In the genomic region with DNA sequence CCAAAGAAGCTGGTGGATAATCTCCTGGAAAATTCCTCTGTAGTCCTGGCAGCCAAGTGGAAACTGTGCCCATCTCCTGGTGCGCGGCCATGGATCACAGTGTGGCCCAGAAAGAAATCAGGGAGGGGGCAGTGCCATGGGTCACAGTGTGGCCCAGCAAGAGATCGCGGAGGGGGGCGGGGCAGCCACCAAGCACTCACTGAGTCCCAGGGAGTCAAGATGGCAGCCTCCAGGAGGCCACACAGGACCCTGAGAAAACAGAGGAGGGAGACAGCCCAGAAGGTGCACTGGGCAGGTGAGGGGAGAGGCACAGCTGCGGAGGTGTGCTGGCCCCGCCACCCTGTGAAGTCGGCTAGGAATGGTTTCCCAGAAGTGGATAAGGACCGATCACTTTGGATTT, we compare ENCODE assay signal across 27 cellular contexts. TPM values are rescaled to one million over a fixed set of nuclear protein-coding genes. Genes with fewer than 3 reads are reported as not detected.
"Had no signal": no experiment of that assay in that cellular context is flagged by ENCODE, and none has a peak within 500 bp of the region (broad histone marks: within the 10 kb centered on the region; RNA-seq: fewer than 3 reads in every experiment).

No MANE protein-coding gene starts in this region.

- H3K27me3 Mint-ChIP-seq: activated CD4-positive, alpha-beta T cell treated with anti-CD3 and anti-CD28 coated beads for 36 hours; activated naive CD8-positive, alpha-beta T cell had no signal

- H3K4me3 ChIP-seq: heart left ventricle, left lung, lower lobe of right lung, right lobe of liver, skin epidermis, stomach, tibial artery had no signal

- H3K36me3 Mint-ChIP-seq: activated naive CD8-positive, alpha-beta T cell; natural killer cell; stimulated activated effector memory CD8-positive, alpha-beta T cell treated with anti-CD3 and anti-CD28 coated beads, Interleukin-12 subunit alpha, Interleukin-12 subunit beta, amount 100 ng/mL, for 72 hours had no signal

- ATAC-seq: activated CD4-positive, alpha-beta T cell treated with anti-CD3 and anti-CD28 coated beads for 36 hours; esophagus mucosa; foreskin keratinocyte; heart left ventricle; left lung; lower lobe of right lung; natural killer cell; right lobe of liver; stimulated activated effector memory CD8-positive, alpha-beta T cell treated with anti-CD3 and anti-CD28 coated beads, Interleukin-12 subunit alpha, Interleukin-12 subunit beta, amount 100 ng/mL, for 72 hours had no signal

- H3K27me3 ChIP-seq: left lung, right lobe of liver had no signal

- H3K9me3 ChIP-seq: heart left ventricle, left lung, lower lobe of right lung, right lobe of liver, stomach, tibial artery had no signal

- H3K4me1 Mint-ChIP-seq: activated CD4-positive, alpha-beta T cell treated with anti-CD3 and anti-CD28 coated beads for 36 hours; natural killer cell; stimulated activated effector memory CD8-positive, alpha-beta T cell treated with anti-CD3 and anti-CD28 coated beads, Interleukin-12 subunit alpha, Interleukin-12 subunit beta, amount 100 ng/mL, for 72 hours had no signal

- H3K36me3 ChIP-seq: heart left ventricle, left lung, lower lobe of right lung, right lobe of liver, stomach, tibial artery had no signal

- H3K4me1 ChIP-seq: foreskin keratinocyte, left lung, lower lobe of right lung, right lobe of liver, stomach, tibial artery had no signal

- H3K9me3 Mint-ChIP-seq: activated T-helper 2 cell treated with anti-CD3 and anti-CD28 coated beads, Interferon-gamma antibody, Interleukin-2, Interleukin-4, amounts not matched to agents 10 μg/mL and 5 μg/mL and 100 μg/mL, durations not matched to agents 14 hours and 24 hours and 36 hours; natural killer cell; stimulated activated effector memory CD8-positive, alpha-beta T cell treated with anti-CD3 and anti-CD28 coated beads, Interleukin-12 subunit alpha, Interleukin-12 subunit beta, amount 100 ng/mL, for 72 hours; T-helper 2 cell treated with Interferon-gamma antibody and Interleukin-4, amounts not matched to agents 5 μg/mL and 100 μg/mL, for 36 hours had no signal

- DNase-seq: activated CD4-positive, alpha-beta T cell treated with anti-CD3 and anti-CD28 coated beads for 36 hours; activated CD4-positive, CD25-positive, alpha-beta regulatory T cell; activated naive CD4-positive, alpha-beta T cell treated with Interleukin-2 at 50 U/mL for 16 hours; anterior cingulate cortex; foreskin keratinocyte; heart left ventricle; kidney glomerular epithelial cell; left lung; lower lobe of right lung; mesenchymal stem cell; natural killer cell; stimulated activated CD4-positive, alpha-beta T cell treated with anti-CD3 and anti-CD28 coated beads, Interleukin-12 subunit alpha, Interleukin-12 subunit beta, amount 100 ng/mL, for 4 hours; stimulated activated CD4-positive, alpha-beta T cell treated with anti-CD3 and anti-CD28 coated beads, Interleukin-4, amount 100 ng/mL, for 1 hour; stomach; T-helper 1 cell had no signal

- H3K27ac Mint-ChIP-seq: activated CD4-positive, alpha-beta T cell treated with anti-CD3 and anti-CD28 coated beads for 36 hours; activated naive CD8-positive, alpha-beta T cell; activated T-helper 2 cell treated with anti-CD3 and anti-CD28 coated beads, Interferon-gamma antibody, Interleukin-2, Interleukin-4, amounts not matched to agents 10 μg/mL and 5 μg/mL and 100 μg/mL, durations not matched to agents 14 hours and 24 hours and 36 hours; natural killer cell; stimulated activated effector memory CD8-positive, alpha-beta T cell treated with anti-CD3 and anti-CD28 coated beads, Interleukin-12 subunit alpha, Interleukin-12 subunit beta, amount 100 ng/mL, for 72 hours; T-helper 2 cell treated with Interferon-gamma antibody and Interleukin-4, amounts not matched to agents 5 μg/mL and 100 μg/mL, for 36 hours had no signal

- H3K4me3 Mint-ChIP-seq: activated CD4-positive, alpha-beta T cell treated with anti-CD3 and anti-CD28 coated beads for 36 hours; activated naive CD8-positive, alpha-beta T cell; natural killer cell; stimulated activated effector memory CD8-positive, alpha-beta T cell treated with anti-CD3 and anti-CD28 coated beads, Interleukin-12 subunit alpha, Interleukin-12 subunit beta, amount 100 ng/mL, for 72 hours; T-helper 2 cell treated with Interferon-gamma antibody and Interleukin-4, amounts not matched to agents 5 μg/mL and 100 μg/mL, for 36 hours had no signal

- H3K27ac ChIP-seq: foreskin keratinocyte, heart left ventricle, left lung, lower lobe of right lung, right lobe of liver, skin epidermis, stomach, tibial artery had no signal

- FAIRE-seq: bronchial epithelial cell had no signal

RNA-seq across cellular contexts. Expression of a gene that starts 8.1 kb away (rescaled TPM):
- total RNA-seq: activated CD4-positive, alpha-beta T cell treated with anti-CD3 and anti-CD28 coated beads for 36 hours; activated CD8-positive, alpha-beta memory T cell treated with anti-CD3 and anti-CD28 coated beads for 36 hours; activated T-helper 2 cell treated with anti-CD3 and anti-CD28 coated beads, Interferon-gamma antibody, Interleukin-2, Interleukin-4, amounts not matched to agents 10 μg/mL and 5 μg/mL and 100 μg/mL, durations not matched to agents 14 hours and 24 hours and 36 hours; bronchial epithelial cell; foreskin keratinocyte; mononuclear cell; natural killer cell had no signal

RNA-seq across cellular contexts. Expression of a gene that starts 27.3 kb away (rescaled TPM):
- total RNA-seq: activated CD4-positive, alpha-beta T cell treated with anti-CD3 and anti-CD28 coated beads for 36 hours; activated CD8-positive, alpha-beta memory T cell treated with anti-CD3 and anti-CD28 coated beads for 36 hours; activated T-helper 2 cell treated with anti-CD3 and anti-CD28 coated beads, Interferon-gamma antibody, Interleukin-2, Interleukin-4, amounts not matched to agents 10 μg/mL and 5 μg/mL and 100 μg/mL, durations not matched to agents 14 hours and 24 hours and 36 hours; bronchial epithelial cell; lower lobe of right lung; mononuclear cell; natural killer cell; right lobe of liver; urinary bladder had no signal

RNA-seq across cellular contexts. Expression of a gene that starts 50.8 kb away (rescaled TPM):
- total RNA-seq: activated CD8-positive, alpha-beta memory T cell treated with anti-CD3 and anti-CD28 coated beads for 36 hours; activated T-helper 2 cell treated with anti-CD3 and anti-CD28 coated beads, Interferon-gamma antibody, Interleukin-2, Interleukin-4, amounts not matched to agents 10 μg/mL and 5 μg/mL and 100 μg/mL, durations not matched to agents 14 hours and 24 hours and 36 hours; bronchial epithelial cell had no signal
